18 cellular contexts compared by ENCODE assay signal in genomic region chr11:914747-915493, GRCh38. TPM values are rescaled to one million over a fixed set of nuclear protein-coding genes. Genes with fewer than 3 reads are reported as not detected.
DNase-seq lines count a peak whose midpoint lies in the region; ATAC-seq, FAIRE-seq and TF ChIP-seq lines count a peak whose summit lies in the region.
"Had no signal": no experiment of that assay in that cellular context is flagged by ENCODE, and none has a peak within 500 bp of the region (broad histone marks: within the 10 kb centered on the region; RNA-seq: fewer than 3 reads in every experiment).

No MANE protein-coding gene starts in this region.

- no peak overlapping the region for H3K23ac ChIP-seq in IMR-90 (ENCODE audit: low read depth, low read length)

- in situ Hi-C loops in IMR-90 (cut with MboI; ENCODE audit: low sequenced_read_pairs) = no loop called here

- H3K79me1 ChIP-seq in IMR-90 (ENCODE audit: low read depth in 1 of 2, low read length in 2 of 2) = peaks cover 0 to 14% of the 10 kb centered on the region in 2 experiments; a peak in 2 of 4 replicates

- H3K36me3 ChIP-seq in IMR-90 (ENCODE audit: control insufficient read depth, insufficient read depth, low read length) (no peaks in the 10 kb centered on the region), gastroesophageal sphincter (no peaks in the 10 kb centered on the region), lower lobe of right lung (no peaks in the 10 kb centered on the region), subcutaneous abdominal adipose tissue (ENCODE audit: control insufficient read depth in 5 of 5, insufficient read depth in 5 of 5, low read length in 5 of 5) (no peaks in the 10 kb centered on the region), kidney (ENCODE audit: control insufficient read depth in 1 of 2, insufficient read depth in 2 of 2, low read length in 2 of 2) (no peaks in the 10 kb centered on the region), Caco-2 (ENCODE audit: control insufficient read depth, insufficient read depth, low read length) (no peaks in the 10 kb centered on the region)

- H3K4me2 ChIP-seq in IMR-90 (ENCODE audit: low read depth, low read length) = no peak overlapping the region

- TF ChIP-seq RAD21 in IMR-90 (IDR thresholded peaks at IDR 0.05; ENCODE audit: low read length) = no peak

- H3K14ac ChIP-seq in IMR-90 (replicated peaks; ENCODE audit: low read depth, low read length) = no peak overlapping the region

- H3K4me1 Mint-ChIP-seq in Caco-2 (ENCODE audit: low read depth, unreplicated experiment) = no peaks in the 10 kb centered on the region

- peaks cover 6% of the 10 kb centered on the region for H3K36me3 Mint-ChIP-seq in Caco-2 (ENCODE audit: insufficient read depth, unreplicated experiment)

- no peak overlapping the region for H3K18ac ChIP-seq in IMR-90 (ENCODE audit: low read depth, low read length)

- TF ChIP-seq CTCF in IMR-90 (conservative IDR thresholded peaks at IDR 0.05; ENCODE audit: low read depth, low read length) (no peak), gastroesophageal sphincter (IDR thresholded peaks at IDR 0.05) (no peak), lower lobe of right lung (IDR thresholded peaks at IDR 0.05) (no peak), kidney (IDR thresholded peaks at IDR 0.05; ENCODE audit: borderline replicate concordance, extremely low read depth, insufficient read depth) (no peak), Caco-2 (IDR thresholded peaks at IDR 0.05; ENCODE audit: insufficient read depth in 1 of 2, low read depth in 1 of 2, low read length in 1 of 2, severe bottlenecking in 1 of 2, unreplicated experiment in 1 of 2) (no peak)

- no peaks in the 10 kb centered on the region for H3K27me3 ChIP-seq in IMR-90 (ENCODE audit: control insufficient read depth, insufficient read depth, low read length)
- no peaks in the 10 kb centered on the region for H3K27me3 ChIP-seq in gastroesophageal sphincter
- no peaks in the 10 kb centered on the region for H3K27me3 ChIP-seq in lower lobe of right lung (ENCODE audit: low read depth)
- no peaks in the 10 kb centered on the region for H3K27me3 ChIP-seq in subcutaneous abdominal adipose tissue (ENCODE audit: control insufficient read depth in 5 of 5, insufficient read depth in 4 of 5, low read length in 5 of 5)
- no peaks in the 10 kb centered on the region for H3K27me3 ChIP-seq in Caco-2 (replicated peaks; ENCODE audit: control insufficient read depth, insufficient read depth, low read length)

- no peak overlapping the region for H3K27ac Mint-ChIP-seq in Caco-2 (ENCODE audit: unreplicated experiment)
- H3K27ac Mint-ChIP-seq: activated naive CD4-positive, alpha-beta T cell treated with anti-CD3 and anti-CD28 coated beads, Interleukin-2, amount 10 ng/mL, durations not matched to agents 7 days and 5 days had no signal

- 0 out of 2 replicates have a peak, but pooled peaks cover 5% of the 10 kb centered on the region for H3K9me1 ChIP-seq in IMR-90 (ENCODE audit: insufficient read depth, low read length)

- no peak overlapping the region for H4K5ac ChIP-seq in IMR-90 (ENCODE audit: low read depth, low read length)

- FAIRE-seq in kidney (lab: Jason Lieb, UNC) = no peak

- H3K9ac ChIP-seq in IMR-90 (ENCODE audit: low read depth, low read length) (no peak overlapping the region), subcutaneous abdominal adipose tissue (ENCODE audit: low read length in 5 of 5) (peak overlapping the region in 2 of 5 donors; percentile 1 to 34), kidney (ENCODE audit: low read length in 2 of 2) (no peak overlapping the region)

- H3K27ac ChIP-seq in IMR-90 (ENCODE audit: insufficient read depth, low read length) (no peak overlapping the region), gastroesophageal sphincter (peak overlapping the region in 3 of 4 donors; percentile 2 to 71 (median 23)), lower lobe of right lung (peak overlapping the region; percentile 60), subcutaneous abdominal adipose tissue (ENCODE audit: low read depth, low read length) (no peak overlapping the region), kidney (ENCODE audit: low read depth in 2 of 2, low read length in 2 of 2) (no peak overlapping the region)
- H3K27ac ChIP-seq: C4-2B had no signal

- dilution Hi-C loops in IMR-90 (cut with HindIII; ENCODE audit: low sequenced_read_pairs, unreplicated experiment) = no loop called here

- H3K9me3 ChIP-seq in IMR-90 (ENCODE audit: control insufficient read depth, insufficient read depth, low read length) = no peaks in the 10 kb centered on the region
- H3K9me3 ChIP-seq in gastroesophageal sphincter = no peaks in the 10 kb centered on the region
- H3K9me3 ChIP-seq in lower lobe of right lung = no peaks in the 10 kb centered on the region
- H3K9me3 ChIP-seq in subcutaneous abdominal adipose tissue (ENCODE audit: control insufficient read depth in 5 of 5, low read length in 5 of 5) = no peaks in the 10 kb centered on the region
- H3K9me3 ChIP-seq in kidney (ENCODE audit: control insufficient read depth in 1 of 2, low read length in 2 of 2) = no peaks in the 10 kb centered on the region
- no peaks in the 10 kb centered on the region for H3K9me3 ChIP-seq in Caco-2

- H2BK120ac ChIP-seq in IMR-90 (ENCODE audit: low read depth, low read length) = no peak overlapping the region

- DNase-seq in IMR-90 = no peak
- peak; percentile 79 for DNase-seq in lower lobe of right lung
- DNase-seq in OCI-M2 (lab: John Stamatoyannopoulos, UW; ENCODE audit: unreplicated experiment) = no peak
- DNase-seq in kidney = no peak
- no peak for DNase-seq in Caco-2
- DNase-seq: activated CD4-positive, alpha-beta T cell treated with anti-CD3 and anti-CD28 coated beads for 4 hours; activated CD8-positive, alpha-beta memory T cell treated with anti-CD3 and anti-CD28 coated beads, Interleukin-2, amount 50 U/mL, for 48 hours; activated naive CD4-positive, alpha-beta T cell treated with anti-CD3 and anti-CD28 coated beads, Interleukin-2, amount 10 ng/mL, durations not matched to agents 7 days and 5 days; cortex of kidney; DMS53; NCI-H2081 treated with DMSO at 0.1 percent for 48 hours; NCI-H510A treated with DMSO at 0.1 percent for 48 hours; stimulated activated CD4-positive, alpha-beta T cell treated with anti-CD3 and anti-CD28 coated beads, Interleukin-4, amount 100 ng/mL, for 1 hour; T-helper 9 cell had no signal

- no peaks in the 10 kb centered on the region for H3K9me3 Mint-ChIP-seq in Caco-2 (ENCODE audit: unreplicated experiment)
- H3K9me3 Mint-ChIP-seq: activated naive CD4-positive, alpha-beta T cell treated with anti-CD3 and anti-CD28 coated beads, Interleukin-2, amount 10 ng/mL, durations not matched to agents 7 days and 5 days had no signal

- no peak overlapping the region for H2AK9ac ChIP-seq in IMR-90 (replicated peaks; ENCODE audit: low read depth, low read length, poor library complexity)

- no peak overlapping the region for H4K91ac ChIP-seq in IMR-90 (ENCODE audit: insufficient read depth, low read depth, low read length)

- peak overlapping the region; percentile 21 for H2AFZ ChIP-seq in IMR-90 (replicated peaks; ENCODE audit: low read length, poor library complexity)

- H3K56ac ChIP-seq in IMR-90 (ENCODE audit: extremely low read depth, insufficient read depth, low read length) = no peak overlapping the region

- BruUV-seq in IMR-90 (replicated peaks; lab: Mats Ljungman, UMichigan) = no TSS peak
- no TSS peak for BruUV-seq in Caco-2 (replicated peaks; lab: Mats Ljungman, UMichigan)

- no peaks in the 10 kb centered on the region for H3K27me3 Mint-ChIP-seq in Caco-2 (ENCODE audit: insufficient read depth, unreplicated experiment)

- no peak overlapping the region for H2AK5ac ChIP-seq in IMR-90 (ENCODE audit: low read depth, low read length)

- CTCF ChIA-PET in IMR-90 (lab: Yijun Ruan, JAX) = no interaction called here
- CTCF ChIA-PET in Caco-2 (lab: Charles Lee) = no interaction called here

- H2BK5ac ChIP-seq in IMR-90 (ENCODE audit: low read depth, low read length, poor library complexity, severe bottlenecking) = no peak overlapping the region

- ATAC-seq in IMR-90 (ENCODE audit: low read depth) (no peak), gastroesophageal sphincter (peak; percentile 62), lower lobe of right lung (peak in 1 of 2 donors; percentile 58), HG03039 (IDR thresholded peaks at IDR 0.05; ENCODE audit: unreplicated experiment) (no peak)

- POLR2A ChIA-PET in IMR-90 (lab: Charles Lee; ENCODE audit: unreplicated experiment) = interaction anchor here (0.6 kb wide), 1 partner anchor 9 kb away, joined by 6 read pairs; no protein-coding TSS in a partner anchor
- POLR2A ChIA-PET in Caco-2 (lab: Charles Lee) = no interaction called here

- H3K4me1 ChIP-seq in IMR-90 (ENCODE audit: control insufficient read depth, insufficient read depth, low read length) (peaks cover 4% of the 10 kb centered on the region; the same call in 1 of the 2 replicates), gastroesophageal sphincter (peaks cover 0 to 25% (median 8%) of the 10 kb centered on the region in 3 donors), lower lobe of right lung (peaks cover 10% of the 10 kb centered on the region), subcutaneous abdominal adipose tissue (ENCODE audit: control insufficient read depth in 5 of 5, insufficient read depth in 5 of 5, low read length in 5 of 5) (peaks cover 0 to 36% (median 19%) of the 10 kb centered on the region in 5 donors), kidney (ENCODE audit: control insufficient read depth in 1 of 2, insufficient read depth in 1 of 2, low read depth in 1 of 2, low read length in 2 of 2) (peaks cover 0 to 6% of the 10 kb centered on the region in 2 donors), Caco-2 (peaks cover 6% of the 10 kb centered on the region)

- no peak overlapping the region for H2BK20ac ChIP-seq in IMR-90 (ENCODE audit: low read depth, low read length)

- no peak for TF ChIP-seq EP300 in gastroesophageal sphincter (IDR thresholded peaks at IDR 0.05)

- H2BK15ac ChIP-seq in IMR-90 (ENCODE audit: low read depth, low read length) = no peak overlapping the region

- H4K8ac ChIP-seq in IMR-90 (ENCODE audit: low read depth in 2 of 2, low read length in 2 of 2) = no peak overlapping the region

- H3K4me3 ChIP-seq in IMR-90 (ENCODE audit: insufficient read depth, low read depth, low read length) = no peak overlapping the region
- peak overlapping the region in 1 of 2 donors; percentile 17 for H3K4me3 ChIP-seq in gastroesophageal sphincter
- H3K4me3 ChIP-seq in lower lobe of right lung = peak overlapping the region; percentile 14
- peak overlapping the region in 3 of 5 donors; percentile 1 to 49 (median 44) for H3K4me3 ChIP-seq in subcutaneous abdominal adipose tissue (ENCODE audit: low read depth in 1 of 5, low read length in 5 of 5)
- H3K4me3 ChIP-seq in kidney (ENCODE audit: low read length in 2 of 2) = no peak overlapping the region
- no peak overlapping the region for H3K4me3 ChIP-seq in Caco-2 (ENCODE audit: low read depth, low read length)

- no peak overlapping the region for H3K4ac ChIP-seq in IMR-90 (ENCODE audit: low read depth, low read length)

- H4K20me1 ChIP-seq in IMR-90 (ENCODE audit: insufficient read depth, low read length) = no peaks in the 10 kb centered on the region

- H3K4me3 Mint-ChIP-seq in Caco-2 (ENCODE audit: unreplicated experiment) = no peak overlapping the region
- H3K4me3 Mint-ChIP-seq: activated naive CD4-positive, alpha-beta T cell treated with anti-CD3 and anti-CD28 coated beads, Interleukin-2, amount 10 ng/mL, durations not matched to agents 7 days and 5 days had no signal

- intact Hi-C loops in IMR-90 (cut with micrococcal nuclease) (no loop called here), lower lobe of right lung (cut with DNase I) (no loop called here), kidney (cut with DNase I) (no loop called here), Caco-2 (cut with micrococcal nuclease; ENCODE audit: unreplicated experiment) (no loop called here)

- 89% methylated on average over 7 of the region's 21 CpGs; no CpG with 5 or more reads in 1 of the 2 experiments for WGBS in IMR-90 (ENCODE audit: extremely low coverage in 2 of 2, insufficient read length in 1 of 2), 2 experiments
- 66% methylated on average over 3 of the region's 21 CpGs; no CpG with 5 or more reads in 1 of the 2 donors for WGBS in gastroesophageal sphincter (ENCODE audit: low coverage in 1 of 2), 2 donors

- TF ChIP-seq POLR2A in IMR-90 (IDR thresholded peaks at IDR 0.05; ENCODE audit: low read depth, low read length) (no peak), gastroesophageal sphincter (IDR thresholded peaks at IDR 0.05) (no peak)

RNA-seq across cellular contexts. Expression of gene CHID1, which starts 4.3 kb away (rescaled TPM):
- total RNA-seq in IMR-90 (2012; rRNA removed) (30.3 and 34.2 TPM in 2 replicates), gastroesophageal sphincter (10 to 100 TPM; 36.0 to 55.3 (median 46.4) TPM), lower lobe of right lung (65.0 TPM), kidney (82.2 TPM), Caco-2 (2022) (166 and 180 TPM in 2 replicates)
- polyA plus RNA-seq in IMR-90 (2012; rRNA removed) (121 and 140 TPM in 2 replicates), kidney (ENCODE audit: insufficient read depth, low read depth, low replicate concordance) (128 TPM)
- 278 and 288 TPM in 2 replicates for polyA plus RNA-seq in IMR-90 (2012; cell fraction: cytosol; rRNA removed)
- 60.7 and 79.7 TPM in 2 replicates for polyA plus RNA-seq in IMR-90 (2012; cell fraction: nucleus; rRNA removed; ENCODE audit: low replicate concordance)

RNA-seq across cellular contexts. Expression of gene AP2A2, which starts 10.8 kb away (rescaled TPM):
- 19.9 and 20.3 TPM in 2 replicates for total RNA-seq in IMR-90 (2012; rRNA removed)
- 49.0 and 53.6 TPM in 2 replicates for polyA plus RNA-seq in IMR-90 (2012; rRNA removed)
- 46.9 and 51.2 TPM in 2 replicates for polyA plus RNA-seq in IMR-90 (2012; cell fraction: cytosol; rRNA removed)
- 155 and 163 TPM in 2 replicates for polyA plus RNA-seq in IMR-90 (2012; cell fraction: nucleus; rRNA removed; ENCODE audit: low replicate concordance)
- total RNA-seq in gastroesophageal sphincter = 10 to 100 TPM; 47.9 to 88.5 (median 61.6) TPM
- total RNA-seq in lower lobe of right lung = 130 TPM
- total RNA-seq in kidney = 144 TPM
- polyA plus RNA-seq in kidney (ENCODE audit: insufficient read depth, low read depth, low replicate concordance) = 76.5 TPM
- total RNA-seq in Caco-2 (2022) = 122 and 130 TPM in 2 replicates

Comparison
In these comparisons a context has a peak if more than half of its experiments do, and no peak if none do; other contexts are left out.
1. H3K27ac ChIP-seq: peak in gastroesophageal sphincter (3 of 4) and lower lobe of right lung (single experiment); none in IMR-90 (single experiment), subcutaneous abdominal adipose tissue (single experiment) and kidney (0 of 2).
2. H3K4me3 ChIP-seq: peak in lower lobe of right lung (single experiment) and subcutaneous abdominal adipose tissue (3 of 5); none in IMR-90 (single experiment), kidney (0 of 2) and Caco-2 (single experiment).